Comparison of ENCODE assay signal across 3 cellular contexts in the genomic region with DNA sequence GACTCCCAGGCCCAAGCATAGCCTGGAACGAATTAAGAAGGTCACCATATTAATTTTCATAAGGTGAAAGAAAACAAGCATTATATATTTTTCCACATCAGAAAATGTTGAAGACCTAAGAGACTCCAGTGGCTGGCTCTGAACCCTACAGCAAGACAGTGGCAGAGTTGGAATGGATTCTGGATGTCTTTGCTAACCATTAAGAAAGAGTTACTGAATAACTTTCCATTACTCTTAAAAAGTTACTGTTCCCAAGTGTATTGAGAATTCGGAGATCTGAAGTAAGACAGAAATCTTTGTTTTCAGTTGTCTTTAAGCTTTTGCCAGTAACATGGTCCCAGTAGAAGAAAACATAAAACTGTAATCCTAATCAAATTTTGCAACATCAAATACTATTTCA. TPM values are rescaled to one million over a fixed set of nuclear protein-coding genes. Genes with fewer than 3 reads are reported as not detected.
"Had no signal": no experiment of that assay in that cellular context is flagged by ENCODE, and none has a peak within 500 bp of the region (broad histone marks: within the 10 kb centered on the region; RNA-seq: fewer than 3 reads in every experiment).

No MANE protein-coding gene starts in this region.

RNA-seq across cellular contexts. Expression of a gene that starts 29.9 kb away (rescaled TPM):
- total RNA-seq: PC-3, RPMI7951, SJCRH30 had no signal
